ENCODE assay signal across 9 cellular contexts in genomic region chr10:97701438-97702064, GRCh38. TPM values are rescaled to one million over a fixed set of nuclear protein-coding genes. Genes with fewer than 3 reads are reported as not detected.
DNase-seq lines count a peak whose midpoint lies in the region; ATAC-seq and TF ChIP-seq lines count a peak whose summit lies in the region.
"Had no signal": no experiment of that assay in that cellular context is flagged by ENCODE, and none has a peak within 500 bp of the region (broad histone marks: within the 10 kb centered on the region; RNA-seq: fewer than 3 reads in every experiment).

No MANE protein-coding gene starts in this region.

- H3K4me3 ChIP-seq in AG10803 (ENCODE audit: low read length) (no peak overlapping the region), foreskin fibroblast (ENCODE audit: low read depth in 1 of 2, low read length in 2 of 2) (no peak overlapping the region)
- H3K4me3 ChIP-seq: skin epidermis had no signal

- H3K36me3 Mint-ChIP-seq in activated T-cell treated with anti-CD3 and anti-CD28 coated beads, Interleukin-2, amount 50 U/mL, for 72 hours (ENCODE audit: insufficient read depth in 2 of 2), result no peaks in the 10 kb centered on the region

- H3K27ac Mint-ChIP-seq in activated T-cell treated with anti-CD3 and anti-CD28 coated beads, Interleukin-2, amount 50 U/mL, for 72 hours, result no peak overlapping the region

- peak; percentile 76 for ATAC-seq in HG03342 (IDR thresholded peaks at IDR 0.05; ENCODE audit: unreplicated experiment)
- ATAC-seq in activated T-cell treated with anti-CD3 and anti-CD28 coated beads, Interleukin-2, amount 50 U/mL, for 72 hours (replicated peaks in 1 of 2), result peak; percentile 94 to 95
- ATAC-seq in GM19324 (IDR thresholded peaks at IDR 0.05; ENCODE audit: low FRiP score, unreplicated experiment), result no peak

- no peaks in the 10 kb centered on the region for H3K9me3 Mint-ChIP-seq in activated T-cell treated with anti-CD3 and anti-CD28 coated beads, Interleukin-2, amount 50 U/mL, for 72 hours

- no peak overlapping the region for H3K4me3 Mint-ChIP-seq in activated T-cell treated with anti-CD3 and anti-CD28 coated beads, Interleukin-2, amount 50 U/mL, for 72 hours

- DNase-seq in AG10803 (ENCODE audit: low read depth) (peak; percentile 76), NCI-H82 treated with DMSO at 0.1 percent for 48 hours (lab: John Stamatoyannopoulos, UW; ENCODE audit: unreplicated experiment) (peak; percentile 32), foreskin fibroblast (peak; percentile 66 to 90), occipital lobe (lab: John Stamatoyannopoulos, UW) (peak; percentile 47)
- peak; percentile 59 to 61 for DNase-seq in activated T-cell treated with anti-CD3 and anti-CD28 coated beads, Interleukin-2, amount 50 U/mL, for 72 hours

- H3K4me1 Mint-ChIP-seq in activated T-cell treated with anti-CD3 and anti-CD28 coated beads, Interleukin-2, amount 50 U/mL, for 72 hours (ENCODE audit: low read depth), result peaks cover 5% of the 10 kb centered on the region

- no peaks in the 10 kb centered on the region for H3K27me3 Mint-ChIP-seq in activated T-cell treated with anti-CD3 and anti-CD28 coated beads, Interleukin-2, amount 50 U/mL, for 72 hours (ENCODE audit: low read depth)

- TF ChIP-seq CTCF in AG10803 (conservative IDR thresholded peaks at IDR 0.05; ENCODE audit: low read length) (peak; percentile 98), GM12874 (IDR thresholded peaks at IDR 0.05; ENCODE audit: insufficient read depth, low read depth, low read length) (peak; percentile 89), foreskin fibroblast (IDR thresholded peaks at IDR 0.05; ENCODE audit: low read depth, low read length) (peak; percentile 93)

RNA-seq across cellular contexts. Expression of gene MARVELD1, which starts 12.0 kb away (rescaled TPM):
- total RNA-seq in activated T-cell treated with anti-CD3 and anti-CD28 coated beads, Interleukin-2, amount 50 U/mL, for 72 hours, result 1 to 10 TPM; 1.5 to 1.9 TPM
- 3.4 TPM for total RNA-seq in occipital lobe

RNA-seq across cellular contexts. Expression of gene AVPI1, which starts 14.5 kb away (rescaled TPM):
- 1 to 10 TPM; 1.8 to 5.3 TPM for total RNA-seq in activated T-cell treated with anti-CD3 and anti-CD28 coated beads, Interleukin-2, amount 50 U/mL, for 72 hours
- 1.1 TPM for total RNA-seq in occipital lobe

RNA-seq across cellular contexts. Expression of gene ZFYVE27, which starts 35.4 kb away (rescaled TPM):
- 10 to 100 TPM; 33.7 to 40.0 TPM for total RNA-seq in activated T-cell treated with anti-CD3 and anti-CD28 coated beads, Interleukin-2, amount 50 U/mL, for 72 hours
- total RNA-seq in occipital lobe, result 49.0 TPM
